9 cellular contexts compared by ENCODE assay signal in the genomic region with DNA sequence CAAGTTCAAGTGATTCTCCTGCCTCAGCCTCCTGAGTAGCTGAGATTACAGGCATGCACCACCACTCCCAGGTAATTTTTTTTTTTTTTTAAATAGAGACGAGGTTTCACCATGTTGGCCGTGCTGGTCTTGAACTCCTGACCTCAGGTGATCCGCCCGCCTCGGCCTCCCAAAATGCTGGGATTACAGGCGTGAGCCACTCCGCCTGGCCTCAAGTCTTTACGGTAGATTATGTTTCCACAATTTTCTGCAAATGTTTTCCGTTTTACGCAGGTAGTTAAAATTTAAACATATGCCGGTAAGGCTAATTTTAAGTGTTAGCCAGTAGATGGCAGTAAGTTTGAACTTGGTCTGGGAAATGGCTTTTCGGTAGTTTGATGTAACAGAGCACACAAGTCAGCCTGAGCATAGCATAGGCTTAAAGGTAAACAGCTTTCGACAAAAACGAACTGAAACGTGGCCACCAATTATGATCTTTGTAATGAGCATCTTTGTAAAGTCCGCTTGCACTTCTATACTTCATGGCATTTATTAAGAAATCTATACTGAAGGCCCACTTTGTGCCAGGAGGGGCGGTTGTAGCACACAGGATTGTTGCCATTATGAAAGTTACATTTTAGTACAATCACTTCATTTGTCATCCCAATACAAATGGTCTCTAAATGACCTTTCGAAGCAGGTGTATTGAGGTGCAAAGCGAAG. TPM values are rescaled to one million over a fixed set of nuclear protein-coding genes. Genes with fewer than 3 reads are reported as not detected.
DNase-seq lines count a peak whose midpoint lies in the region; ATAC-seq and TF ChIP-seq lines count a peak whose summit lies in the region.
"Had no signal": no experiment of that assay in that cellular context is flagged by ENCODE, and none has a peak within 500 bp of the region (broad histone marks: within the 10 kb centered on the region; RNA-seq: fewer than 3 reads in every experiment).

No MANE protein-coding gene starts in this region.

- H3K9me3 Mint-ChIP-seq in immature natural killer cell = no peaks in the 10 kb centered on the region

- no peaks in the 10 kb centered on the region for H3K36me3 ChIP-seq in A673 (ENCODE audit: insufficient read depth, low read length, poor library complexity, severe bottlenecking)

- ATAC-seq in HG02852 (IDR thresholded peaks at IDR 0.05; ENCODE audit: unreplicated experiment) (peak; percentile 75), GM21528 (IDR thresholded peaks at IDR 0.05; ENCODE audit: low FRiP score, unreplicated experiment) (no peak)

- H3K27ac Mint-ChIP-seq in immature natural killer cell = no peak overlapping the region

- peaks cover 4 to 6% (median 5%) of the 10 kb centered on the region in 3 donors for H3K27me3 Mint-ChIP-seq in immature natural killer cell (ENCODE audit: low read depth in 3 of 3)

- in situ Hi-C loops in astrocyte of the spinal cord (cut with HindIII; ENCODE audit: low sequenced_read_pairs) = loop anchor here (25.0 kb wide), 1 partner anchor 528 kb away; no protein-coding TSS in a partner anchor

- no peak overlapping the region for H3K4me3 ChIP-seq in A673 (ENCODE audit: low read depth, low read length, poor library complexity, severe bottlenecking)
- no peak overlapping the region for H3K4me3 ChIP-seq in astrocyte of the spinal cord (ENCODE audit: low read depth, low read length)

- TF ChIP-seq CTCF in A673 (conservative IDR thresholded peaks at IDR 0.05; ENCODE audit: low read depth, low read length) = peak; percentile 72
- peak; percentile 66 for TF ChIP-seq CTCF in astrocyte of the spinal cord (IDR thresholded peaks at IDR 0.05; ENCODE audit: low read depth, low read length)

- CTCF ChIA-PET in A673 (lab: Charles Lee) = interaction anchor here (0.7 to 0.9 kb wide), 2 partner anchors 261 to 534 kb away, joined by 3 to 6 read pairs; no protein-coding TSS in a partner anchor

- no peaks in the 10 kb centered on the region for H3K27me3 ChIP-seq in A673 (replicated peaks; ENCODE audit: insufficient read depth, low read depth, low read length, poor library complexity)

- H3K36me3 Mint-ChIP-seq in immature natural killer cell = no peaks in the 10 kb centered on the region
- H3K36me3 Mint-ChIP-seq: IgD-negative memory B cell had no signal

- DNase-seq in A673 (ENCODE audit: low spot score) = peak; percentile 77
- peak; percentile 76 for DNase-seq in GM03348 (ENCODE audit: low spot score)
- DNase-seq in NCI-H510A treated with DMSO at 0.1 percent for 48 hours (lab: John Stamatoyannopoulos, UW) = peak; percentile 21
- peak; percentile 72 for DNase-seq in astrocyte of the spinal cord (ENCODE audit: low read depth, low spot score)
- DNase-seq in immature natural killer cell = peak; percentile 13 to 42 (median 31)
- peak; percentile 46 for DNase-seq in stromal cell of bone marrow (ENCODE audit: low read depth)

- no peaks in the 10 kb centered on the region for H3K4me1 ChIP-seq in A673 (ENCODE audit: insufficient read depth, low read length, poor library complexity, severe bottlenecking)

- no peaks in the 10 kb centered on the region for H3K9me3 ChIP-seq in A673 (ENCODE audit: low read depth, low read length, poor library complexity, severe bottlenecking)

- H3K27ac ChIP-seq in A673 (ENCODE audit: low read depth, low read length, poor library complexity, severe bottlenecking) = no peak overlapping the region

- intact Hi-C loops in A673 (cut with micrococcal nuclease; ENCODE audit: unreplicated experiment) = loop anchor here (1.0 to 2.0 kb wide), 2 partner anchors 261 to 552 kb away; no protein-coding TSS in a partner anchor

- POLR2A ChIA-PET in A673 (lab: Charles Lee; ENCODE audit: low non-redundant PET) = interaction anchor here (0.6 to 0.7 kb wide), 2 partner anchors 62 to 146 kb away, joined by 6 to 11 read pairs; no protein-coding TSS in a partner anchor

- no TSS peak for BruUV-seq in A673 (replicated peaks; lab: Mats Ljungman, UMichigan)

- peak overlapping the region in 2 of 5 donors; percentile 31 to 33 for H3K4me3 Mint-ChIP-seq in immature natural killer cell

- peaks cover 3 to 16% of the 10 kb centered on the region in 2 donors for H3K4me1 Mint-ChIP-seq in immature natural killer cell

RNA-seq across cellular contexts. Expression of a gene that starts 31.1 kb away (rescaled TPM):
- total RNA-seq in A673 (2021) = not detected in 2 replicates
- polyA plus RNA-seq in immature natural killer cell = not detected
- polyA plus RNA-seq: IgD-negative memory B cell had no signal

Comparison
In these comparisons a context has a peak if more than half of its experiments do, and no peak if none do; other contexts are left out.
1. DNase-seq: peak in every context shown above with its lines; median percentile 77 in A673; 76 in GM03348; 72 in astrocyte of the spinal cord; 46 in stromal cell of bone marrow; 31 in immature natural killer cell; 21 in NCI-H510A treated with DMSO at 0.1 percent for 48 hours.